8 cellular contexts compared by ENCODE assay signal in genomic region chr3:120741320-120741719, GRCh38. TPM values are rescaled to one million over a fixed set of nuclear protein-coding genes. Genes with fewer than 3 reads are reported as not detected.
DNase-seq lines count a peak whose midpoint lies in the region; ATAC-seq and TF ChIP-seq lines count a peak whose summit lies in the region.

No MANE protein-coding gene starts in this region.

- DNase-seq in left ventricle myocardium inferior, result no peak
- DNase-seq in cardiac septum (ENCODE audit: low spot score), result no peak
- no peak for DNase-seq in adipocyte (ENCODE audit: low read depth)
- DNase-seq in lower lobe of right lung, result no peak
- no peak for DNase-seq in BE2C
- no peak for DNase-seq in kidney glomerular epithelial cell (lab: John Stamatoyannopoulos, UW)
- DNase-seq in SHP77 (lab: John Stamatoyannopoulos, UW), result no peak

- H3K4me3 ChIP-seq in left ventricle myocardium inferior (peak overlapping the region; percentile 85), adipocyte (ENCODE audit: low read length) (peak overlapping the region; percentile 91), lower lobe of right lung (peak overlapping the region; percentile 98), urinary bladder (ENCODE audit: low read depth, low read length) (peak overlapping the region; percentile 61), BE2C (ENCODE audit: low read depth, low read length) (no peak overlapping the region)

- H3K27me3 ChIP-seq in left ventricle myocardium inferior (ENCODE audit: low read depth) (no peaks in the 10 kb centered on the region), adipocyte (replicated peaks; ENCODE audit: control insufficient read depth, insufficient read depth, low read length) (no peaks in the 10 kb centered on the region), lower lobe of right lung (ENCODE audit: low read depth) (no peaks in the 10 kb centered on the region), BE2C (no peaks in the 10 kb centered on the region)

- H3K36me3 ChIP-seq in left ventricle myocardium inferior (peaks cover 17% of the 10 kb centered on the region), adipocyte (ENCODE audit: control insufficient read depth, insufficient read depth, low read length, severe bottlenecking) (peaks cover 4% of the 10 kb centered on the region), lower lobe of right lung (peaks cover 11% of the 10 kb centered on the region), urinary bladder (ENCODE audit: insufficient read depth) (peaks cover 2% of the 10 kb centered on the region), BE2C (peaks cover 10% of the 10 kb centered on the region; the same call in 1 of the 2 replicates)

- H3K9ac ChIP-seq in adipocyte (ENCODE audit: low read length), result peak overlapping the region; percentile 91

- H3K4me1 ChIP-seq in left ventricle myocardium inferior (peaks cover 36% of the 10 kb centered on the region), adipocyte (ENCODE audit: control insufficient read depth, insufficient read depth, low read length) (peaks cover 23% of the 10 kb centered on the region), lower lobe of right lung (peaks cover 17% of the 10 kb centered on the region), urinary bladder (ENCODE audit: insufficient read depth) (no peaks in the 10 kb centered on the region), BE2C (peaks cover 3% of the 10 kb centered on the region; the same call in 1 of the 2 replicates)

- no peaks in the 10 kb centered on the region for H3K9me3 ChIP-seq in left ventricle myocardium inferior (replicated peaks)
- H3K9me3 ChIP-seq in adipocyte (ENCODE audit: control insufficient read depth, low read length), result no peaks in the 10 kb centered on the region
- no peaks in the 10 kb centered on the region for H3K9me3 ChIP-seq in lower lobe of right lung
- H3K9me3 ChIP-seq in BE2C, result no peaks in the 10 kb centered on the region

- 40% methylated on average over 3 of the region's 3 CpGs for WGBS in urinary bladder

- no peak for TF ChIP-seq CTCF in left ventricle myocardium inferior (IDR thresholded peaks at IDR 0.05; ENCODE audit: borderline replicate concordance)
- no peak for TF ChIP-seq CTCF in lower lobe of right lung (IDR thresholded peaks at IDR 0.05)
- TF ChIP-seq CTCF in BE2C (IDR thresholded peaks at IDR 0.05; ENCODE audit: low read depth, low read length), result no peak

- H3K27ac ChIP-seq in left ventricle myocardium inferior (replicated peaks), result peak overlapping the region; percentile 97
- H3K27ac ChIP-seq in lower lobe of right lung, result peak overlapping the region; percentile 99
- H3K27ac ChIP-seq in urinary bladder (ENCODE audit: low read depth), result no peak overlapping the region

- intact Hi-C loops in left ventricle myocardium inferior (cut with micrococcal nuclease), result no loop called here
- intact Hi-C loops in cardiac septum (cut with DNase I), result loop anchor here (5.0 to 10.0 kb wide), 2 partner anchors 174 to 647 kb away; partner anchors contain the start of gene GSK3B
- intact Hi-C loops in lower lobe of right lung (cut with DNase I), result no loop called here

- ATAC-seq in lower lobe of right lung, result no peak

RNA-seq across cellular contexts. Expression of gene RABL3, which starts 1.0 kb away (rescaled TPM):
- total RNA-seq in left ventricle myocardium inferior (19.7 TPM), cardiac septum (22.8 TPM), lower lobe of right lung (24.5 TPM), urinary bladder (19.1 TPM)
- 18.2 TPM for polyA plus RNA-seq in urinary bladder
- polyA plus RNA-seq in BE2C (2012; ENCODE audit: insufficient read depth, insufficient read length, low read depth), result 15.8 TPM

RNA-seq across cellular contexts. Expression of gene GTF2E1, which starts 1.2 kb away (rescaled TPM):
- total RNA-seq in left ventricle myocardium inferior (12.9 TPM), cardiac septum (13.2 TPM), lower lobe of right lung (18.5 TPM), urinary bladder (18.1 TPM)
- polyA plus RNA-seq in urinary bladder, result 7.7 TPM
- polyA plus RNA-seq in BE2C (2012; ENCODE audit: insufficient read depth, insufficient read length, low read depth), result 11.0 TPM

RNA-seq across cellular contexts. Expression of gene HGD, which starts 59.3 kb away (rescaled TPM):
- total RNA-seq in left ventricle myocardium inferior (0.49 TPM), cardiac septum (0.73 TPM), lower lobe of right lung (1.7 TPM), urinary bladder (not detected)
- polyA plus RNA-seq in urinary bladder, result 0.27 TPM
- 2.3 TPM for polyA plus RNA-seq in BE2C (2012; ENCODE audit: insufficient read depth, insufficient read length, low read depth)
